ENCODE assay signal across 1 cellular context in genomic region chr2:205988274-205988673, GRCh38.
A peak's percentile ranks its signal among the peaks of the same experiment; 100 is the strongest.
TF ChIP-seq lines count a peak whose summit lies in the region.

No MANE protein-coding gene starts in this region.

TF ChIP-seq in HepG2, 621 proteins besides CTCF, POLR2A, EP300 and RAD21:
- no peak for TF ChIP-seq HNF1A (IDR thresholded peaks at IDR 0.05; ENCODE audit: low read depth)
- no peak for TF ChIP-seq HNF1A (CRISPR knock-in tag; IDR thresholded peaks at IDR 0.05; ENCODE audit: borderline replicate concordance)
- TF ChIP-seq ATM (IDR thresholded peaks at IDR 0.05; ENCODE audit: borderline replicate concordance), result no peak
- no peak for TF ChIP-seq ATF6 (CRISPR knock-in tag; conservative IDR thresholded peaks at IDR 0.05)
- no peak for TF ChIP-seq SOX5 (CRISPR knock-in tag; IDR thresholded peaks at IDR 0.05; ENCODE audit: borderline replicate concordance)
- no peak for TF ChIP-seq HOXA5 (CRISPR knock-in tag; IDR thresholded peaks at IDR 0.05)
- TF ChIP-seq ZNF761 (CRISPR knock-in tag; conservative IDR thresholded peaks at IDR 0.05), result no peak
- no peak for TF ChIP-seq ZNF83 (CRISPR knock-in tag; IDR thresholded peaks at IDR 0.05; ENCODE audit: borderline replicate concordance)
- TF ChIP-seq RBM22 (optimal IDR thresholded peaks at IDR 0.05; ENCODE audit: low read length), result peak; percentile 77
